In the genomic region with DNA sequence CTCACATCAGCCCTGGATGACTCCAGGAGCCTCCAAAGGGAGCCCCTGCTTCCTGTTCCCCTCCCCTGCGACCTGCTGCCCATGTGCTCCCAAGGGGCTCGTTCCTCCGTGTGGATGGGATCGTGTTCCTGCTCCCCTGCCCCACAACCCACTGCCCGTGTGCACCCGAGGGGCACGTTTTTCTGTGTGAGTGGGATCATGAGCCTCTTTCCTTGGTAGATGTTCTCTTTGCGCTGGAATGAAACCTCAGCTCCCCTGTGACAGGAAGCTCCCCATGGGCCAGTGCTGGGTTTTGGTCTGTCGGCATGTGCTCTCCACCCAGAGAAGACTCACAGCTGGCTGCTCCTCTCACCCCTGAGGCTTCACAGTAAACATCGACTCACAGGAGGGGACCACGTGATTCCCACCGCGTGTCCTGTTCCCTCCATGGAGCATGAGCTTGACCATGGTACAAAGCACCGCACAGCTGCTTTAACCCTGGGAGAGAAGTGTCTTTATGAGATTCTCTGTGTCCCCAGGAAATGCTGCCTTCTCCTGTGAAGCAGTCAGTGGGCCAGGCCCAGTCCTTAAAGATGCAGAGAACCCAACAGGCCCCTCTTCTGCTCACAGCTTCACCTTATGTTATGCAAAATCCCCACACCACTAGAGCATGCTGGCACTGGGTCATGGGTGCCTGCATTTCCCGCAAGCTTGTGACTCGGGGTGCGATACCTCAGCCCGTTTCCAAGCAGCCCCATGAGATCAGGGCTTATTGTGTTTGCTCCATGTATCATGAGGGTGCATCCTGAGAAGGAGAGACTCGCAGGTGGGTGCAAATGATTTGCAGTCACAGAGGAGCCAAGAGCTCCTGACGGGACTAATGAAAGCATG, we compare ENCODE assay signal across 1 cellular context.
TF ChIP-seq lines count a peak whose summit lies in the region.

No MANE protein-coding gene starts in this region.

TF ChIP-seq in SK-N-SH treated with all-trans-retinoic acid at 6 μM for 48 hours, 23 proteins besides CTCF, POLR2A, EP300 and RAD21 (continued from another document):
- TF ChIP-seq, protein P1, sequence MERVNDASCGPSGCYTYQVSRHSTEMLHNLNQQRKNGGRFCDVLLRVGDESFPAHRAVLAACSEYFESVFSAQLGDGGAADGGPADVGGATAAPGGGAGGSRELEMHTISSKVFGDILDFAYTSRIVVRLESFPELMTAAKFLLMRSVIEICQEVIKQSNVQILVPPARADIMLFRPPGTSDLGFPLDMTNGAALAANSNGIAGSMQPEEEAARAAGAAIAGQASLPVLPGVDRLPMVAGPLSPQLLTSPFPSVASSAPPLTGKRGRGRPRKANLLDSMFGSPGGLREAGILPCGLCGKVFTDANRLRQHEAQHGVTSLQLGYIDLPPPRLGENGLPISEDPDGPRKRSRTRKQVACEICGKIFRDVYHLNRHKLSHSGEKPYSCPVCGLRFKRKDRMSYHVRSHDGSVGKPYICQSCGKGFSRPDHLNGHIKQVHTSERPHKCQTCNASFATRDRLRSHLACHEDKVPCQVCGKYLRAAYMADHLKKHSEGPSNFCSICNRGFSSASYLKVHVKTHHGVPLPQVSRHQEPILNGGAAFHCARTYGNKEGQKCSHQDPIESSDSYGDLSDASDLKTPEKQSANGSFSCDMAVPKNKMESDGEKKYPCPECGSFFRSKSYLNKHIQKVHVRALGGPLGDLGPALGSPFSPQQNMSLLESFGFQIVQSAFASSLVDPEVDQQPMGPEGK (CRISPR knock-in tag; IDR thresholded peaks at IDR 0.05; ENCODE audit: borderline replicate concordance), result no peak
- TF ChIP-seq CSDC2 (CRISPR knock-in tag; IDR thresholded peaks at IDR 0.05), result no peak
